ENCODE assay signal across 1 cellular context in genomic region chr19:48780684-48781391, GRCh38.
TF ChIP-seq lines count a peak whose summit lies in the region.

No MANE protein-coding gene starts in this region.

TF ChIP-seq in H1, 55 proteins besides CTCF, POLR2A, EP300 and RAD21:
- TF ChIP-seq NRF1 (IDR thresholded peaks at IDR 0.05; ENCODE audit: low read depth, low read length), result no peak
- TF ChIP-seq E2F6 (IDR thresholded peaks at IDR 0.05), result no peak
- no peak for TF ChIP-seq TAF7 (optimal IDR thresholded peaks at IDR 0.05; ENCODE audit: borderline replicate concordance, low read depth, low read length)
- TF ChIP-seq EZH2 (IDR thresholded peaks at IDR 0.05; ENCODE audit: low read depth, low read length, severe bottlenecking), result no peak
